Comparison of ENCODE assay signal across 34 cellular contexts in genomic region chr12:130920119-130920703, GRCh38. TPM values are rescaled to one million over a fixed set of nuclear protein-coding genes. Genes with fewer than 3 reads are reported as not detected.
DNase-seq lines count a peak whose midpoint lies in the region; ATAC-seq, FAIRE-seq and TF ChIP-seq lines count a peak whose summit lies in the region.
"Had no signal": no experiment of that assay in that cellular context is flagged by ENCODE, and none has a peak within 500 bp of the region (broad histone marks: within the 10 kb centered on the region; RNA-seq: fewer than 3 reads in every experiment).

No MANE protein-coding gene starts in this region.

- WGBS in A549 (ENCODE audit: missing lambda C conversion rate) = 64% methylated on average over 15 of the region's 15 CpGs
- 76% methylated on average over 15 of the region's 15 CpGs for WGBS in right cardiac atrium

- CTCF ChIA-PET in A549 (lab: Yijun Ruan, JAX) = interaction anchor here (0.7 to 1.6 kb wide), 4 partner anchors 13 to 1225 kb away, joined by 3 to 5 read pairs (median 4); no protein-coding TSS in a partner anchor

- H3K27ac ChIP-seq in A549 (peak overlapping the region in 1 of 2 experiments; percentile 18; a peak in 1 of 6 replicates), right cardiac atrium (ENCODE audit: low read length) (peak overlapping the region; percentile 43), gastrocnemius medialis (peak overlapping the region in 3 of 4 donors; percentile 7 to 69 (median 59))
- H3K27ac ChIP-seq: epithelial cell of prostate, foreskin keratinocyte, pancreas had no signal

- ATAC-seq in A549 (no peak), right cardiac atrium (peak in 1 of 2 donors; percentile 73), gastrocnemius medialis (peak in 1 of 2 donors; percentile 7)
- ATAC-seq: activated CD4-positive, CD25-positive, alpha-beta regulatory T cell treated with anti-CD3 and anti-CD28 coated beads, Interleukin-2, amount 50 U/mL, for 24 hours; foreskin keratinocyte; stimulated activated memory B cell treated with anti-CD40 and anti-IgM and Interleukin-4, amounts not matched to agents 10 μg/mL and 1 μg/mL and 100 μg/mL, for 72 hours had no signal

- H3K9me3 ChIP-seq in A549 (peaks cover 5% of the 10 kb centered on the region; the same call in 1 of the 3 replicates), adipocyte (ENCODE audit: control insufficient read depth, low read length) (no peaks in the 10 kb centered on the region), right cardiac atrium (ENCODE audit: control insufficient read depth, low read length) (no peaks in the 10 kb centered on the region), gastrocnemius medialis (no peaks in the 10 kb centered on the region)
- H3K9me3 ChIP-seq: breast epithelium, mucosa of descending colon, pancreas had no signal

- H3K27me3 ChIP-seq in adipocyte (replicated peaks; ENCODE audit: control insufficient read depth, insufficient read depth, low read length) (no peaks in the 10 kb centered on the region), right cardiac atrium (ENCODE audit: control insufficient read depth, insufficient read depth) (no peaks in the 10 kb centered on the region), gastrocnemius medialis (peaks cover 7 to 29% (median 17%) of the 10 kb centered on the region in 3 donors)

- TF ChIP-seq CTCF in A549 (IDR thresholded peaks at IDR 0.05) = no peak
- TF ChIP-seq CTCF in gastrocnemius medialis (IDR thresholded peaks at IDR 0.05 in 4 of 5, conservative IDR thresholded peaks at IDR 0.05 in 1 of 5) = no peak

- POLR2A ChIA-PET in A549 (lab: Yijun Ruan, JAX) = no interaction called here

- intact Hi-C loops in right cardiac atrium (cut with DNase I) = no loop called here
- intact Hi-C loops in gastrocnemius medialis (cut with DNase I; ENCODE audit: low total_unique reads) = no loop called here

- peak overlapping the region; percentile 40 for H3K9ac ChIP-seq in adipocyte (ENCODE audit: low read length)

- TF ChIP-seq RAD21 in A549 (conservative IDR thresholded peaks at IDR 0.05 in 1 of 2, IDR thresholded peaks at IDR 0.05 in 1 of 2) = no peak

- H3K36me3 ChIP-seq in adipocyte (ENCODE audit: control insufficient read depth, insufficient read depth, low read length, severe bottlenecking) (no peaks in the 10 kb centered on the region), gastrocnemius medialis (no peaks in the 10 kb centered on the region)
- H3K36me3 ChIP-seq: breast epithelium, pancreas had no signal

- DNase-seq in A549 (ENCODE audit: low read depth in 1 of 2, low spot score in 1 of 2) = no peak
- DNase-seq in adipocyte (ENCODE audit: low read depth) = no peak
- peak in 1 of 3 donors; percentile 35 for DNase-seq in right cardiac atrium
- no peak for DNase-seq in gastrocnemius medialis
- no peak for DNase-seq in NCI-H2081 (lab: John Stamatoyannopoulos, UW)
- DNase-seq in NCI-H526 (lab: John Stamatoyannopoulos, UW) = no peak
- DNase-seq in DMS79 treated with DMSO at 0.1 percent for 48 hours (lab: John Stamatoyannopoulos, UW) = no peak
- DNase-seq in pons (ENCODE audit: low spot score) = no peak
- DNase-seq: activated CD4-positive, alpha-beta memory T cell treated with anti-CD3 and anti-CD28 coated beads for 36 hours; activated CD8-positive, alpha-beta memory T cell treated with anti-CD3 and anti-CD28 coated beads, Interleukin-2, amount 50 U/mL, for 4 hours; activated naive CD4-positive, alpha-beta T cell treated with anti-CD3 and anti-CD28 coated beads for 36 hours; effector CD8-positive, alpha-beta T cell; foreskin keratinocyte; GDM1; hippocampal formation; NCI-H1105; NCI-H1930; NCI-H2227 treated with DMSO at 0.1 percent for 48 hours; pancreas; RPMI8226; stimulated activated CD4-positive, alpha-beta T cell treated with anti-CD3 and anti-CD28 coated beads, Interleukin-4, amount 100 ng/mL, for 1 hour had no signal

- H3K4me1 ChIP-seq in A549 = peaks cover 15% of the 10 kb centered on the region; the same call in 1 of the 3 replicates
- peaks cover 40% of the 10 kb centered on the region for H3K4me1 ChIP-seq in adipocyte (ENCODE audit: control insufficient read depth, insufficient read depth, low read length)
- peaks cover 2% of the 10 kb centered on the region for H3K4me1 ChIP-seq in right cardiac atrium (ENCODE audit: control insufficient read depth, insufficient read depth, low read length)
- peaks cover 0 to 3% of the 10 kb centered on the region in 2 donors for H3K4me1 ChIP-seq in gastrocnemius medialis
- H3K4me1 ChIP-seq: breast epithelium, foreskin keratinocyte had no signal

- in situ Hi-C loops in gastrocnemius medialis (cut with MboI; ENCODE audit: low sequenced_read_pairs in 4 of 4) = loop anchor here in 2 of 4 donors (25.0 kb wide), 1 partner anchor 217 kb away; no protein-coding TSS in a partner anchor

- H3K4me2 ChIP-seq in A549 = peak overlapping the region; percentile 39; the same call in 2 of the 3 replicates

- no peak overlapping the region; the same call in 2 of the 3 replicates for H3K4me3 ChIP-seq in A549
- peak overlapping the region; percentile 25 for H3K4me3 ChIP-seq in adipocyte (ENCODE audit: low read length)
- no peak overlapping the region for H3K4me3 ChIP-seq in right cardiac atrium (ENCODE audit: low read length)
- no peak overlapping the region for H3K4me3 ChIP-seq in gastrocnemius medialis
- H3K4me3 ChIP-seq: breast epithelium, mucosa of descending colon, pancreas had no signal

- TF ChIP-seq POLR2A in A549 (IDR thresholded peaks at IDR 0.05; ENCODE audit: low read length) (no peak), gastrocnemius medialis (IDR thresholded peaks at IDR 0.05) (no peak)

- no peak for TF ChIP-seq EP300 in A549 (IDR thresholded peaks at IDR 0.05)

- FAIRE-seq in A549 (lab: Jason Lieb, UNC) = no peak
- FAIRE-seq: GM19239, H54, pancreas, TTC549, urothelium cell line had no signal

TF ChIP-seq in A549, 52 proteins besides CTCF, POLR2A, EP300 and RAD21:
- TF ChIP-seq JUN (IDR thresholded peaks at IDR 0.05) = no peak

RNA-seq across cellular contexts. Expression of gene ADGRD1, which starts 33.5 kb away (rescaled TPM):
- 1.3 and 1.5 TPM in 2 replicates for polyA plus RNA-seq in A549 (2011; rRNA removed)
- polyA plus RNA-seq in A549 (2012; cell fraction: cytosol; rRNA removed) = 0.96 and 1.1 TPM in 2 replicates
- 2.4 and 3.1 TPM in 2 replicates for polyA plus RNA-seq in A549 (2012; cell fraction: nucleus; rRNA removed)
- 0.29 to 0.91 TPM (median 0.36 TPM) in 3 replicates for polyA plus RNA-seq in A549 (2017; fragmentation: RNase III; extraction: RNeasy Plus Mini Kit Qiagen cat#74134 plus additional on column Dnase treatment)
- polyA minus RNA-seq in A549 (2011; rRNA and poly(A)+ RNA removed) = 0.88 and 2.3 TPM in 2 replicates
- total RNA-seq in right cardiac atrium = 100 to 1,000 TPM; 188 to 386 (median 239) TPM
- 50.0 TPM for polyA plus RNA-seq in right cardiac atrium
- 1 to 10 TPM; 5.3 to 9.6 (median 8.2) TPM for total RNA-seq in gastrocnemius medialis
- total RNA-seq: A673; activated naive CD4-positive, alpha-beta T cell treated with anti-CD3 and anti-CD28 coated beads for 36 hours; foreskin keratinocyte; HT-29; M059J had no signal
- polyA plus RNA-seq: foreskin keratinocyte, immature natural killer cell had no signal

RNA-seq across cellular contexts. Expression of gene RAN, which starts 48.3 kb away (rescaled TPM):
- polyA plus RNA-seq in A549 (2011; rRNA removed) (2,967 and 3,303 TPM in 2 replicates), A549 (2017; fragmentation: RNase III; extraction: RNeasy Plus Mini Kit Qiagen cat#74134 plus additional on column Dnase treatment) (1,859 to 1,987 TPM (median 1,941 TPM) in 3 replicates), right cardiac atrium (195 TPM)
- 1,939 and 2,223 TPM in 2 replicates for polyA plus RNA-seq in A549 (2012; cell fraction: cytosol; rRNA removed)
- polyA plus RNA-seq in A549 (2012; cell fraction: nucleus; rRNA removed) = 601 and 850 TPM in 2 replicates
- polyA minus RNA-seq in A549 (2011; rRNA and poly(A)+ RNA removed) = 1,030 and 1,279 TPM in 2 replicates
- total RNA-seq in right cardiac atrium (100 to 1,000 TPM; 281 to 385 (median 302) TPM), gastrocnemius medialis (100 to 1,000 TPM; 125 to 299 (median 197) TPM)

Comparison
In these comparisons a context has a peak if more than half of its experiments do, and no peak if none do; other contexts are left out.
1. RNA of gene ADGRD1, which starts 33.5 kb away (total RNA-seq): 188 to 386 TPM in right cardiac atrium; 5.3 to 9.6 TPM in gastrocnemius medialis; every median in the first group is over 10 times any median in the second.